Comparison of ENCODE assay signal across 18 cellular contexts in genomic region chr1:25100151-25100841, GRCh38.
A peak's percentile ranks its signal among the peaks of the same experiment; 100 is the strongest.
DNase-seq lines count a peak whose midpoint lies in the region; ATAC-seq lines count a peak whose summit lies in the region.
"Had no signal": no experiment of that assay in that cellular context is flagged by ENCODE, and none has a peak within 500 bp of the region (broad histone marks: within the 10 kb centered on the region; RNA-seq: fewer than 3 reads in every experiment).

No MANE protein-coding gene starts in this region.

- H3K27me3 Mint-ChIP-seq in T-cell (peaks cover 0 to 3% of the 10 kb centered on the region in 2 donors), immature natural killer cell (ENCODE audit: low read depth in 3 of 3) (peaks cover 14 to 50% (median 19%) of the 10 kb centered on the region in 3 donors)

- POLR2A ChIA-PET in T-cell (lab: Charles Lee): interaction anchor here in 1 of 2 donors (0.5 to 1.1 kb wide), 3 partner anchors 35 to 368 kb away, joined by 3 to 4 read pairs (median 3); no protein-coding TSS in a partner anchor

- peaks cover 57 to 67% (median 60%) of the 10 kb centered on the region in 3 donors for H3K4me1 Mint-ChIP-seq in T-cell
- peaks cover 69 to 72% of the 10 kb centered on the region in 2 donors for H3K4me1 Mint-ChIP-seq in immature natural killer cell

- H3K4me3 Mint-ChIP-seq in T-cell: peak overlapping the region in 2 of 3 donors; percentile 11 to 62
- peak overlapping the region; percentile 63 to 88 (median 85) for H3K4me3 Mint-ChIP-seq in immature natural killer cell
- H3K4me3 Mint-ChIP-seq: endodermal cell, neural crest cell had no signal

- DNase-seq in DMS53 (lab: John Stamatoyannopoulos, UW): peak; percentile 59
- DNase-seq in DMS53 treated with DMSO at 0.1 percent for 48 hours (lab: John Stamatoyannopoulos, UW; ENCODE audit: unreplicated experiment): no peak
- peak; percentile 62 for DNase-seq in DMS153 (lab: John Stamatoyannopoulos, UW)
- DNase-seq in T-cell: peak in 1 of 34 experiments; percentile 13
- peak; percentile 65 to 72 (median 71) for DNase-seq in immature natural killer cell
- no peak for DNase-seq in amniotic stem cell (lab: John Stamatoyannopoulos, UW)
- DNase-seq: cerebellar nuclear complex, endodermal cell, islet precursor cell, mammary epithelial cell, stomach, upper lobe of right lung had no signal

- peak overlapping the region; percentile 79 to 88 for H3K27ac Mint-ChIP-seq in T-cell
- peak overlapping the region; percentile 84 to 95 (median 92) for H3K27ac Mint-ChIP-seq in immature natural killer cell
- H3K27ac Mint-ChIP-seq: endodermal cell had no signal

- CTCF ChIA-PET in T-cell (lab: Charles Lee): interaction anchor here (0.7 to 2.2 kb wide), 10 partner anchors 9 to 270 kb away, joined by 3 to 11 read pairs (median 4); partner anchors contain the start of gene RUNX3 (in 1 of the 2)

- H3K9me3 Mint-ChIP-seq in T-cell (no peaks in the 10 kb centered on the region), immature natural killer cell (no peaks in the 10 kb centered on the region)
- H3K9me3 Mint-ChIP-seq: activated T-cell treated with anti-CD3 and anti-CD28 coated beads, Interleukin-2, amount 50 U/mL, for 24 hours; endodermal cell; neural crest cell had no signal

- H3K36me3 Mint-ChIP-seq in T-cell (no peaks in the 10 kb centered on the region), immature natural killer cell (peaks cover 0 to 7% (median 0%) of the 10 kb centered on the region in 3 donors)

- ATAC-seq in T-cell (replicated peaks in 1 of 4) (peak in 1 of 4 experiments; percentile 46), GM19351 (IDR thresholded peaks at IDR 0.05; ENCODE audit: unreplicated experiment) (no peak), GM18909 (IDR thresholded peaks at IDR 0.05; ENCODE audit: poor library complexity, unreplicated experiment) (no peak)
- ATAC-seq: activated CD4-positive, CD25-positive, alpha-beta regulatory T cell treated with anti-CD3 and anti-CD28 coated beads, Interleukin-2, amount 50 U/mL, for 24 hours; HCT116 had no signal

Comparison
In these comparisons a context has a peak if more than half of its experiments do, and no peak if none do; other contexts are left out.
1. DNase-seq: peak in DMS53 (single experiment), DMS153 (single experiment) and immature natural killer cell (3 of 3); none in DMS53 treated with DMSO at 0.1 percent for 48 hours (single experiment) and amniotic stem cell (single experiment).